In genomic region chr7:98805956-98806838, GRCh38 we compare ENCODE assay signal across 22 cellular contexts.
"Had no signal": no experiment of that assay in that cellular context is flagged by ENCODE, and none has a peak within 500 bp of the region (broad histone marks: within the 10 kb centered on the region; RNA-seq: fewer than 3 reads in every experiment).

No MANE protein-coding gene starts in this region.

- H3K4me3 ChIP-seq: SK-N-MC had no signal

- H3K27ac ChIP-seq: SK-N-MC, VCaP had no signal

- H3K4me1 Mint-ChIP-seq: activated CD4-positive, alpha-beta T cell treated with anti-CD3 and anti-CD28 coated beads, Interleukin-2, amount 10 ng/mL, durations not matched to agents 7 days and 5 days; activated naive CD4-positive, alpha-beta T cell treated with anti-CD3 and anti-CD28 coated beads, Interleukin-2, amount 10 ng/mL, durations not matched to agents 7 days and 5 days; activated naive CD8-positive, alpha-beta T cell treated with anti-CD3 and anti-CD28 coated beads for 36 hours; T-cell had no signal

- H3K27me3 Mint-ChIP-seq: activated CD4-positive, alpha-beta T cell treated with anti-CD3 and anti-CD28 coated beads, Interleukin-2, amount 10 ng/mL, durations not matched to agents 7 days and 5 days had no signal

- H3K36me3 Mint-ChIP-seq: activated CD4-positive, alpha-beta memory T cell treated with anti-CD3 and anti-CD28 coated beads for 36 hours; activated naive CD4-positive, alpha-beta T cell treated with anti-CD3 and anti-CD28 coated beads, Interleukin-2, amount 10 ng/mL, durations not matched to agents 7 days and 5 days; activated naive CD8-positive, alpha-beta T cell treated with anti-CD3 and anti-CD28 coated beads for 36 hours; T-cell had no signal

- ATAC-seq: T-cell had no signal

- DNase-seq: activated CD4-positive, alpha-beta memory T cell treated with anti-CD3 and anti-CD28 coated beads for 36 hours; activated CD4-positive, alpha-beta T cell treated with anti-CD3 and anti-CD28 coated beads, Interleukin-2, amount 10 ng/mL, durations not matched to agents 7 days and 5 days; activated CD4-positive, CD25-positive, alpha-beta regulatory T cell; activated CD8-positive, alpha-beta memory T cell treated with anti-CD3 and anti-CD28 coated beads for 24 hours; activated gamma-delta T cell treated with Interleukin-2 at 50 U/mL for 16 hours; activated naive CD4-positive, alpha-beta T cell treated with anti-CD3 and anti-CD28 coated beads, Interleukin-2, amount 10 ng/mL, durations not matched to agents 7 days and 5 days; activated naive CD8-positive, alpha-beta T cell treated with anti-CD3 and anti-CD28 coated beads for 36 hours; activated T-cell treated with anti-CD3 and anti-CD28 coated beads, Interleukin-2, amount 50 U/mL, for 48 hours; cerebellar nuclear complex; KG1; NCI-H1092; NCI-H1417 treated with DMSO at 0.1 percent for 48 hours; NCI-H1694; NCI-H2081 treated with DMSO at 0.1 percent for 48 hours; NCI-H526; NCI-H82; SIG-M5; T-cell; T-helper 2 cell had no signal

- H3K4me3 Mint-ChIP-seq: activated CD4-positive, alpha-beta memory T cell treated with anti-CD3 and anti-CD28 coated beads for 36 hours; activated CD4-positive, alpha-beta T cell treated with anti-CD3 and anti-CD28 coated beads, Interleukin-2, amount 10 ng/mL, durations not matched to agents 7 days and 5 days; activated naive CD4-positive, alpha-beta T cell treated with anti-CD3 and anti-CD28 coated beads, Interleukin-2, amount 10 ng/mL, durations not matched to agents 7 days and 5 days; activated naive CD8-positive, alpha-beta T cell treated with anti-CD3 and anti-CD28 coated beads for 36 hours; T-cell had no signal

- H3K27ac Mint-ChIP-seq: activated CD4-positive, alpha-beta memory T cell treated with anti-CD3 and anti-CD28 coated beads for 36 hours; activated CD4-positive, alpha-beta T cell treated with anti-CD3 and anti-CD28 coated beads, Interleukin-2, amount 10 ng/mL, durations not matched to agents 7 days and 5 days; activated naive CD4-positive, alpha-beta T cell treated with anti-CD3 and anti-CD28 coated beads, Interleukin-2, amount 10 ng/mL, durations not matched to agents 7 days and 5 days; activated naive CD8-positive, alpha-beta T cell treated with anti-CD3 and anti-CD28 coated beads for 36 hours; activated T-helper 2 cell treated with anti-CD3 and anti-CD28 coated beads, Interferon-gamma antibody, Interleukin-2, Interleukin-4, amounts not matched to agents 10 μg/mL and 5 μg/mL and 100 μg/mL, durations not matched to agents 14 hours and 24 hours and 36 hours; T-cell had no signal
